8 cellular contexts compared by ENCODE assay signal in the genomic region with DNA sequence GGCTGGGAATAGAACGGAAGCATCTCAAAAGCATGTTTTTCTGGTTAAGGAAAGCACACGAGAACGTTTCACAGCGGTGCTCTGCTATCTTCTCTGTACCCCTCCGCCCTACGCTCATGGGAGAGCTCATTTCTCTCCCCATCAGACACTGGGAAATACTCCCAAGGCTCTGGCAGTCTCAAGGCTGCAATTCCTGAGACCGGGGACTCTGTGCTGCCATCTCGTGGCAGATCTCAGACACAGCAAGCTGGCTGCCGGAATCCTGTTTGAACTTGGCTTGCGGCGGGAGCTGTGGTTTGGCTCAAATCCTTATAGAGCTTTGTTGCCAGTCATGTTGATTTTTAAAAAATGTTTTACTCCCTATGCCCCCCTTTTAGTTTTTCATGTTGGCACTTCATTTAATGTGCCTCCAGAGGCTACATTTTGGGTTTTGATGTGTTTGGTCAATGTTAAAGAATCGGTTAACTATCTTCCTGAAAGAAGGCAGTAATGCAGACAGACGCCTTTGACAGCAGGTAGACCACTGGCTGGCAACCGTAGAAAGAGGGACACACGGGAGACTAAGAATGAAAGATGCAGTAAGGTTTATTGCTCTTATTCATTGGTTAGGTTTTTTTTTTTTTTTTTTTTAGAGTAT. TPM values are rescaled to one million over a fixed set of nuclear protein-coding genes. Genes with fewer than 3 reads are reported as not detected.
A peak's percentile ranks its signal among the peaks of the same experiment; 100 is the strongest.
DNase-seq lines count a peak whose midpoint lies in the region; ATAC-seq lines count a peak whose summit lies in the region.

No MANE protein-coding gene starts in this region.

- no peaks in the 10 kb centered on the region for H3K4me1 Mint-ChIP-seq in activated T-helper 2 cell treated with anti-CD3 and anti-CD28 coated beads, Interferon-gamma antibody, Interleukin-2, Interleukin-4, amounts not matched to agents 10 μg/mL and 5 μg/mL and 100 μg/mL, durations not matched to agents 14 hours and 24 hours and 36 hours (ENCODE audit: low read depth)

- H3K9me3 Mint-ChIP-seq in activated T-helper 2 cell treated with anti-CD3 and anti-CD28 coated beads, Interferon-gamma antibody, Interleukin-2, Interleukin-4, amounts not matched to agents 10 μg/mL and 5 μg/mL and 100 μg/mL, durations not matched to agents 14 hours and 24 hours and 36 hours: no peaks in the 10 kb centered on the region

- no peak overlapping the region for H3K27ac Mint-ChIP-seq in activated T-helper 2 cell treated with anti-CD3 and anti-CD28 coated beads, Interferon-gamma antibody, Interleukin-2, Interleukin-4, amounts not matched to agents 10 μg/mL and 5 μg/mL and 100 μg/mL, durations not matched to agents 14 hours and 24 hours and 36 hours

- ATAC-seq in GM21515 (IDR thresholded peaks at IDR 0.05; ENCODE audit: unreplicated experiment): peak; percentile 91

- H3K36me3 Mint-ChIP-seq in activated T-helper 2 cell treated with anti-CD3 and anti-CD28 coated beads, Interferon-gamma antibody, Interleukin-2, Interleukin-4, amounts not matched to agents 10 μg/mL and 5 μg/mL and 100 μg/mL, durations not matched to agents 14 hours and 24 hours and 36 hours (ENCODE audit: low read depth): no peaks in the 10 kb centered on the region

- DNase-seq in DMS 273 (lab: John Stamatoyannopoulos, UW; ENCODE audit: unreplicated experiment): peak; percentile 92
- peak; percentile 81 for DNase-seq in Kasumi-1 (lab: John Stamatoyannopoulos, UW)
- DNase-seq in RPMI7951 (ENCODE audit: low read depth): peak; percentile 97
- DNase-seq in activated T-helper 2 cell treated with anti-CD3 and anti-CD28 coated beads, Interferon-gamma antibody, Interleukin-2, Interleukin-4, amounts not matched to agents 10 μg/mL and 5 μg/mL and 100 μg/mL, durations not matched to agents 14 hours and 24 hours and 36 hours (ENCODE audit: low spot score): peak; percentile 25
- peak; percentile 73 for DNase-seq in foreskin melanocyte
- peak; percentile 87 for DNase-seq in occipital lobe (lab: John Stamatoyannopoulos, UW)
- peak; percentile 96 for DNase-seq in superior temporal gyrus (ENCODE audit: extremely low spot score)

- H3K4me3 Mint-ChIP-seq in activated T-helper 2 cell treated with anti-CD3 and anti-CD28 coated beads, Interferon-gamma antibody, Interleukin-2, Interleukin-4, amounts not matched to agents 10 μg/mL and 5 μg/mL and 100 μg/mL, durations not matched to agents 14 hours and 24 hours and 36 hours (ENCODE audit: low read depth): no peak overlapping the region

- peaks cover 2% of the 10 kb centered on the region for H3K27me3 Mint-ChIP-seq in activated T-helper 2 cell treated with anti-CD3 and anti-CD28 coated beads, Interferon-gamma antibody, Interleukin-2, Interleukin-4, amounts not matched to agents 10 μg/mL and 5 μg/mL and 100 μg/mL, durations not matched to agents 14 hours and 24 hours and 36 hours (ENCODE audit: low read depth)

- intact Hi-C loops in activated T-helper 2 cell treated with anti-CD3 and anti-CD28 coated beads, Interferon-gamma antibody, Interleukin-2, Interleukin-4, amounts not matched to agents 10 μg/mL and 5 μg/mL and 100 μg/mL, durations not matched to agents 14 hours and 24 hours and 36 hours (cut with micrococcal nuclease): no loop called here

RNA-seq across cellular contexts. Expression of gene BMPER, which starts 27.6 kb away (rescaled TPM):
- 3.0 and 7.2 TPM in 2 replicates for total RNA-seq in RPMI7951 (2014; rRNA removed; shearing (Covaris generic))
- total RNA-seq in activated T-helper 2 cell treated with anti-CD3 and anti-CD28 coated beads, Interferon-gamma antibody, Interleukin-2, Interleukin-4, amounts not matched to agents 10 μg/mL and 5 μg/mL and 100 μg/mL, durations not matched to agents 14 hours and 24 hours and 36 hours: not detected in 2 replicates
- total RNA-seq in occipital lobe: 4.5 TPM

Comparison
In these comparisons a context has a peak if more than half of its experiments do, and no peak if none do; other contexts are left out.
1. Peak in every context shown above with its lines: DNase-seq and ATAC-seq.
2. DNase-seq: peak in every context shown above with its lines; median percentile 97 in RPMI7951; 96 in superior temporal gyrus; 92 in DMS 273; 87 in occipital lobe; 81 in Kasumi-1; 73 in foreskin melanocyte; 25 in activated T-helper 2 cell treated with anti-CD3 and anti-CD28 coated beads, Interferon-gamma antibody, Interleukin-2, Interleukin-4, amounts not matched to agents 10 μg/mL and 5 μg/mL and 100 μg/mL, durations not matched to agents 14 hours and 24 hours and 36 hours.